Comparison of ENCODE assay signal across 8 cellular contexts in the genomic region with DNA sequence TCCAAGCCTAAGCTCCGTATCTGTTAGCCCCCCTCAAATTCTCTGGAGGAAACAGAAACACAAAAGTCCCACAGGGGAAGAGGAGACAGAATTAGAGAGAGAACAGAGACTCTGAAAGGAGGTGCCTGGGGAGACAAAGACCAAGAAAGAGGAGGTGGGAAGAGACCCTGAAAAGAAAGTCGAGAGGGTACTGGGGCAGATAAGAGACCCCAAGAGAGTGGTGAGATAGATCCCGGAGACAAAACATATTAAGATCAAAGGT. TPM values are rescaled to one million over a fixed set of nuclear protein-coding genes. Genes with fewer than 3 reads are reported as not detected.
DNase-seq lines count a peak whose midpoint lies in the region; ATAC-seq, FAIRE-seq and TF ChIP-seq lines count a peak whose summit lies in the region.

No MANE protein-coding gene starts in this region.

- H2BK120ac ChIP-seq in H9 (ENCODE audit: low read depth, low read length, poor library complexity, severe bottlenecking) = no peak overlapping the region
- H2BK120ac ChIP-seq in mesendoderm (ENCODE audit: low read depth, low read length) = no peak overlapping the region

- H3K36me3 ChIP-seq in astrocyte (ENCODE audit: insufficient read depth, low read length) (peaks cover 10% of the 10 kb centered on the region), mesendoderm (ENCODE audit: control insufficient read depth, insufficient read depth, low read length) (peaks cover 2% of the 10 kb centered on the region)

- H3K4me3 ChIP-seq in A549 = peak overlapping the region; percentile 81
- peak overlapping the region; percentile 100 for H3K4me3 ChIP-seq in astrocyte (ENCODE audit: insufficient read depth, low read depth, low read length)
- no peak overlapping the region for H3K4me3 ChIP-seq in mesendoderm (ENCODE audit: low read length)

- peaks cover 3% of the 10 kb centered on the region for H3K79me1 ChIP-seq in H9 (ENCODE audit: insufficient read depth, low read depth, low read length, poor library complexity, severe bottlenecking)
- peaks cover 8% of the 10 kb centered on the region for H3K79me1 ChIP-seq in mesendoderm (ENCODE audit: low read length)

- no peak overlapping the region for H3K9ac ChIP-seq in H9 (ENCODE audit: extremely low read depth, insufficient read length, low read length)
- peak overlapping the region; percentile 95 for H3K9ac ChIP-seq in astrocyte (ENCODE audit: low read length)
- peak overlapping the region; percentile 88 for H3K9ac ChIP-seq in mesendoderm (ENCODE audit: low read length)

- DNase-seq in A549 (ENCODE audit: low read depth in 1 of 2, low spot score in 1 of 2) (no peak), H9 (no peak), astrocyte (ENCODE audit: low read depth) (no peak), mesendoderm (no peak), activated gamma-delta T cell treated with Interleukin-2 at 50 U/mL for 16 hours (no peak), GM03348 (ENCODE audit: low spot score) (no peak)

- no peak overlapping the region for H3K18ac ChIP-seq in H9 (ENCODE audit: insufficient read length, low read depth, low read length)
- no peak overlapping the region for H3K18ac ChIP-seq in mesendoderm (ENCODE audit: low read length)

- H3T11ph ChIP-seq in H9 (ENCODE audit: low read length) = no peak overlapping the region

- ATAC-seq in A549 (no peak), GM18520 (IDR thresholded peaks at IDR 0.05; ENCODE audit: unreplicated experiment) (no peak), GM18511 (IDR thresholded peaks at IDR 0.05; ENCODE audit: unreplicated experiment) (no peak)

- peak overlapping the region in 2 of 3 experiments; percentile 90 to 99; a peak in 3 of 7 replicates for H3K27ac Mint-ChIP-seq in H9
- peak overlapping the region; percentile 94 for H3K27ac Mint-ChIP-seq in astrocyte (ENCODE audit: unreplicated experiment)

- H3K27ac ChIP-seq in A549 (peak overlapping the region; percentile 90 to 91), H9 (ENCODE audit: insufficient read length, low read depth, low read length) (no peak overlapping the region), astrocyte (ENCODE audit: low read depth, low read length) (no peak overlapping the region), mesendoderm (ENCODE audit: low read depth, low read length) (no peak overlapping the region)

- H3K4ac ChIP-seq in H9 (ENCODE audit: low read depth, low read length) = no peak overlapping the region
- H3K4ac ChIP-seq in mesendoderm (ENCODE audit: low read depth, low read length) = no peak overlapping the region

- POLR2A ChIA-PET in A549 (lab: Yijun Ruan, JAX) = interaction anchor here (0.8 to 2.0 kb wide), 9 partner anchors 31 to 174 kb away, joined by 3 to 11 read pairs (median 5); a partner anchor contains a TSS

- H3K9me3 Mint-ChIP-seq in H9 = no peaks in the 10 kb centered on the region; a peak in 1 of 5 replicates
- no peaks in the 10 kb centered on the region for H3K9me3 Mint-ChIP-seq in astrocyte (ENCODE audit: unreplicated experiment)

- peaks cover 8% of the 10 kb centered on the region for H3K23me2 ChIP-seq in H9 (ENCODE audit: insufficient read length, low read depth, low read length, poor library complexity, severe bottlenecking)

- H3K56ac ChIP-seq in H9 (ENCODE audit: insufficient read length, low read depth, low read length) = no peak overlapping the region
- H3K56ac ChIP-seq in mesendoderm (ENCODE audit: low read length) = peak overlapping the region; percentile 51

- H2BK5ac ChIP-seq in H9 (ENCODE audit: insufficient read length, low read length) (no peak overlapping the region), mesendoderm (ENCODE audit: low read length) (no peak overlapping the region)

- FAIRE-seq in A549 (lab: Jason Lieb, UNC) = no peak
- FAIRE-seq in astrocyte (lab: Jason Lieb, UNC) = no peak

- H4K8ac ChIP-seq in H9 (replicated peaks; ENCODE audit: insufficient read length, low read depth, low read length) = no peak overlapping the region
- no peak overlapping the region for H4K8ac ChIP-seq in mesendoderm (ENCODE audit: low read depth, low read length)

- H3K4me1 Mint-ChIP-seq in H9 (peaks cover 13 to 17% of the 10 kb centered on the region in 2 experiments), astrocyte (ENCODE audit: low read depth, unreplicated experiment) (peaks cover 12% of the 10 kb centered on the region)

- TF ChIP-seq EP300 in A549 (IDR thresholded peaks at IDR 0.05) = no peak

- no peak overlapping the region for H2BK12ac ChIP-seq in H9 (ENCODE audit: insufficient read length, low read depth, low read length)

- H4K91ac ChIP-seq in H9 (ENCODE audit: insufficient read length, low read depth, low read length) = no peak overlapping the region

- CTCF ChIA-PET in A549 (lab: Yijun Ruan, JAX) = interaction anchor here (0.6 to 4.6 kb wide), 38 partner anchors 10 to 187 kb away, joined by 3 to 30 read pairs (median 7); a partner anchor contains a TSS

- TF ChIP-seq POLR2A in A549 (IDR thresholded peaks at IDR 0.05; ENCODE audit: low read length) = no peak

- H3K79me2 ChIP-seq in H9 (ENCODE audit: insufficient read depth, low read length) (0 out of 2 replicates have a peak, but pooled peaks cover 2% of the 10 kb centered on the region), astrocyte (ENCODE audit: insufficient read depth, low read length) (peaks cover 30% of the 10 kb centered on the region), mesendoderm (ENCODE audit: control insufficient read depth, insufficient read depth, low read length) (peaks cover 7% of the 10 kb centered on the region)

- H4K5ac ChIP-seq in H9 (ENCODE audit: insufficient read length, low read depth, low read length) (no peak overlapping the region), mesendoderm (ENCODE audit: low read length) (no peak overlapping the region)

- H3K27me3 ChIP-seq in H9 (ENCODE audit: insufficient read depth, low read length) = no peaks in the 10 kb centered on the region
- H3K27me3 ChIP-seq in astrocyte (ENCODE audit: insufficient read depth, low read length) = peaks cover 18% of the 10 kb centered on the region
- no peaks in the 10 kb centered on the region for H3K27me3 ChIP-seq in mesendoderm (ENCODE audit: insufficient read depth, low read length, poor library complexity)

- H3K36me3 Mint-ChIP-seq in H9 (ENCODE audit: insufficient read depth in 1 of 3, low read depth in 3 of 3) (peaks cover 28 to 44% (median 30%) of the 10 kb centered on the region in 3 experiments), astrocyte (ENCODE audit: low read depth, unreplicated experiment) (peaks cover 19% of the 10 kb centered on the region)

- H2BK15ac ChIP-seq in H9 (ENCODE audit: low read depth, low read length) (no peak overlapping the region), mesendoderm (replicated peaks; ENCODE audit: low read depth) (no peak overlapping the region)

- peak overlapping the region; percentile 89 to 95 for H3K4me3 Mint-ChIP-seq in H9
- H3K4me3 Mint-ChIP-seq in astrocyte (ENCODE audit: unreplicated experiment) = peak overlapping the region; percentile 85

- no peak overlapping the region for H3K23ac ChIP-seq in H9 (ENCODE audit: insufficient read length, low read depth, low read length)
- no peak overlapping the region for H3K23ac ChIP-seq in mesendoderm (ENCODE audit: low read length)

- WGBS in A549 (ENCODE audit: missing lambda C conversion rate) = 25% methylated on average over 3 of the region's 3 CpGs
- WGBS in H9 (ENCODE audit: extremely low coverage, insufficient read length, low lambda C conversion rate) = no CpG with 5 or more reads among the region's 3 CpGs
- WGBS in mesendoderm (ENCODE audit: extremely low coverage, insufficient coverage, low lambda C conversion rate) = no CpG with 5 or more reads among the region's 3 CpGs

- no peaks in the 10 kb centered on the region for H4K20me1 ChIP-seq in H9 (ENCODE audit: control insufficient read depth, insufficient read depth, insufficient read length)
- H4K20me1 ChIP-seq in astrocyte (ENCODE audit: insufficient read depth, low read length) = peaks cover 14% of the 10 kb centered on the region

- no peak overlapping the region for H3K14ac ChIP-seq in H9 (ENCODE audit: insufficient read depth, low read length)

- TF ChIP-seq CTCF in A549 (IDR thresholded peaks at IDR 0.05) (no peak), H9 (conservative IDR thresholded peaks at IDR 0.05) (no peak), astrocyte (IDR thresholded peaks at IDR 0.05; ENCODE audit: insufficient read depth, low read depth, low read length) (no peak)

- no peak overlapping the region for H2AK5ac ChIP-seq in H9 (ENCODE audit: insufficient read length, low read length)
- no peak overlapping the region for H2AK5ac ChIP-seq in mesendoderm (ENCODE audit: low read length)

- H3K9me3 ChIP-seq in A549 (no peaks in the 10 kb centered on the region), H9 (ENCODE audit: control insufficient read depth, low read depth, low read length) (no peaks in the 10 kb centered on the region), astrocyte (ENCODE audit: insufficient read depth, low read depth, low read length) (no peaks in the 10 kb centered on the region)

- no peak for TF ChIP-seq RAD21 in A549 (conservative IDR thresholded peaks at IDR 0.05 in 1 of 2, IDR thresholded peaks at IDR 0.05 in 1 of 2)

- H3K4me1 ChIP-seq in A549 (peaks cover 23% of the 10 kb centered on the region), H9 (ENCODE audit: insufficient read depth, low read length) (peaks cover 2% of the 10 kb centered on the region; the same call in 1 of the 2 replicates), astrocyte (ENCODE audit: insufficient read depth, low read length) (peaks cover 19% of the 10 kb centered on the region), mesendoderm (ENCODE audit: control insufficient read depth, low read depth, low read length) (peaks cover 8% of the 10 kb centered on the region)

- H3K27me3 Mint-ChIP-seq in H9 (ENCODE audit: low read depth) (no peaks in the 10 kb centered on the region), astrocyte (ENCODE audit: low read depth, unreplicated experiment) (peaks cover 8% of the 10 kb centered on the region)

- peak overlapping the region; percentile 75 for H3K4me2 ChIP-seq in A549
- peak overlapping the region; percentile 85 for H3K4me2 ChIP-seq in H9 (ENCODE audit: insufficient read depth, insufficient read length, low read length)
- peak overlapping the region; percentile 91 for H3K4me2 ChIP-seq in astrocyte (ENCODE audit: low read length)
- H3K4me2 ChIP-seq in mesendoderm (ENCODE audit: low read length) = peak overlapping the region; percentile 6

- no peak overlapping the region for H2BK20ac ChIP-seq in H9 (ENCODE audit: low read depth, low read length, poor library complexity, severe bottlenecking)

- H2AFZ ChIP-seq in H9 (ENCODE audit: low read length) (no peak overlapping the region), astrocyte (ENCODE audit: low read depth, low read length) (peak overlapping the region; percentile 76)

RNA-seq across cellular contexts. Expression of a gene that starts 0.9 kb away (rescaled TPM):
- polyA plus RNA-seq in A549 (2011; rRNA removed) (40.0 and 48.1 TPM in 2 replicates), A549 (2017; fragmentation: RNase III; extraction: RNeasy Plus Mini Kit Qiagen cat#74134 plus additional on column Dnase treatment) (82.1 to 87.0 TPM (median 84.2 TPM) in 3 replicates)
- 64.4 and 73.9 TPM in 2 replicates for polyA plus RNA-seq in A549 (2012; cell fraction: cytosol; rRNA removed)
- polyA plus RNA-seq in A549 (2012; cell fraction: nucleus; rRNA removed) = 93.3 and 105 TPM in 2 replicates
- 28.1 and 30.0 TPM in 2 replicates for polyA minus RNA-seq in A549 (2011; rRNA and poly(A)+ RNA removed)
- total RNA-seq in H9 (2021) (92.0 and 94.6 TPM in 2 replicates), astrocyte (35.6 and 41.4 TPM in 2 replicates)
- 35.4 TPM for polyA plus RNA-seq in mesendoderm (2013, experiment 1 of 2)
- 37.3 TPM for polyA plus RNA-seq in mesendoderm (2013, experiment 2 of 2)

RNA-seq across cellular contexts. Expression of a gene that starts 10.5 kb away (rescaled TPM):
- polyA plus RNA-seq in A549 (2011; rRNA removed) (1.9 and 2.2 TPM in 2 replicates), A549 (2017; fragmentation: RNase III; extraction: RNeasy Plus Mini Kit Qiagen cat#74134 plus additional on column Dnase treatment) (1.3 to 1.4 TPM (median 1.3 TPM) in 3 replicates)
- 1.5 and 1.9 TPM in 2 replicates for polyA plus RNA-seq in A549 (2012; cell fraction: cytosol; rRNA removed)
- polyA plus RNA-seq in A549 (2012; cell fraction: nucleus; rRNA removed) = 12.5 and 14.5 TPM in 2 replicates
- polyA minus RNA-seq in A549 (2011; rRNA and poly(A)+ RNA removed) = 1.9 and 2.4 TPM in 2 replicates
- total RNA-seq in H9 (2021) (1.1 and 1.2 TPM in 2 replicates), astrocyte (1.4 TPM in 2 replicates)
- polyA plus RNA-seq in mesendoderm (2013, experiment 1 of 2) = 0.34 TPM
- polyA plus RNA-seq in mesendoderm (2013, experiment 2 of 2) = 0.32 TPM

RNA-seq across cellular contexts. Expression of a gene that starts 24.3 kb away (rescaled TPM):
- polyA plus RNA-seq in A549 (2011; rRNA removed) (33.4 and 36.9 TPM in 2 replicates), A549 (2017; fragmentation: RNase III; extraction: RNeasy Plus Mini Kit Qiagen cat#74134 plus additional on column Dnase treatment) (42.3 to 55.4 TPM (median 50.5 TPM) in 3 replicates)
- 48.4 and 61.1 TPM in 2 replicates for polyA plus RNA-seq in A549 (2012; cell fraction: cytosol; rRNA removed)
- 158 and 205 TPM in 2 replicates for polyA plus RNA-seq in A549 (2012; cell fraction: nucleus; rRNA removed)
- polyA minus RNA-seq in A549 (2011; rRNA and poly(A)+ RNA removed) = 49.4 and 52.6 TPM in 2 replicates
- total RNA-seq in H9 (2021) (97.1 and 103 TPM in 2 replicates), astrocyte (62.4 and 67.1 TPM in 2 replicates)
- 43.5 TPM for polyA plus RNA-seq in mesendoderm (2013, experiment 1 of 2)
- polyA plus RNA-seq in mesendoderm (2013, experiment 2 of 2) = 40.5 TPM

RNA-seq across cellular contexts. Expression of a gene that starts 51.4 kb away (rescaled TPM):
- polyA plus RNA-seq in A549 (2011; rRNA removed) (2.6 and 3.4 TPM in 2 replicates), A549 (2017; fragmentation: RNase III; extraction: RNeasy Plus Mini Kit Qiagen cat#74134 plus additional on column Dnase treatment) (5.8 to 6.8 TPM (median 6.3 TPM) in 3 replicates)
- 4.9 and 6.7 TPM in 2 replicates for polyA plus RNA-seq in A549 (2012; cell fraction: cytosol; rRNA removed)
- polyA plus RNA-seq in A549 (2012; cell fraction: nucleus; rRNA removed) = 17.0 and 20.5 TPM in 2 replicates
- polyA minus RNA-seq in A549 (2011; rRNA and poly(A)+ RNA removed) = 5.4 and 8.1 TPM in 2 replicates
- total RNA-seq in H9 (2021) (5.9 and 6.2 TPM in 2 replicates), astrocyte (6.2 and 9.3 TPM in 2 replicates)
- 2.2 TPM for polyA plus RNA-seq in mesendoderm (2013, experiment 1 of 2)
- polyA plus RNA-seq in mesendoderm (2013, experiment 2 of 2) = 2.1 TPM

RNA-seq across cellular contexts. Expression of a gene that starts 53.5 kb away (rescaled TPM):
- polyA plus RNA-seq in A549 (2011; rRNA removed) (200 and 270 TPM in 2 replicates), A549 (2017; fragmentation: RNase III; extraction: RNeasy Plus Mini Kit Qiagen cat#74134 plus additional on column Dnase treatment) (280 to 318 TPM (median 302 TPM) in 3 replicates)
- polyA plus RNA-seq in A549 (2012; cell fraction: cytosol; rRNA removed) = 203 and 269 TPM in 2 replicates
- 238 and 248 TPM in 2 replicates for polyA plus RNA-seq in A549 (2012; cell fraction: nucleus; rRNA removed)
- polyA minus RNA-seq in A549 (2011; rRNA and poly(A)+ RNA removed) = 222 and 240 TPM in 2 replicates
- total RNA-seq in H9 (2021) (195 and 198 TPM in 2 replicates), astrocyte (370 and 396 TPM in 2 replicates)
- 243 TPM for polyA plus RNA-seq in mesendoderm (2013, experiment 1 of 2)
- 238 TPM for polyA plus RNA-seq in mesendoderm (2013, experiment 2 of 2)

Comparison
In these comparisons a context has a peak if more than half of its experiments do, and no peak if none do; other contexts are left out.
1. H3K27ac ChIP-seq: peak in A549 (2 of 2); none in H9 (single experiment), astrocyte (single experiment) and mesendoderm (single experiment).
2. H3K4me2 ChIP-seq: peak in every context shown above with its lines; median percentile 91 in astrocyte; 85 in H9; 75 in A549; 6 in mesendoderm.